ENCODE assay signal across 8 cellular contexts in genomic region chr14:88824314-88825077, GRCh38. TPM values are rescaled to one million over a fixed set of nuclear protein-coding genes. Genes with fewer than 3 reads are reported as not detected.
DNase-seq lines count a peak whose midpoint lies in the region; ATAC-seq and TF ChIP-seq lines count a peak whose summit lies in the region.

TTC8 (plus strand) TSS chr14:88824651; CDS start chr14:88824708, 57 bp downstream.

- H3K4me3 ChIP-seq in duodenal mucosa (ENCODE audit: low read depth in 1 of 2, low read length in 2 of 2) (peak within 1 kb of the TSS; percentile 93 to 96), right lobe of liver (peak within 1 kb of the TSS; percentile 71 to 90 (median 78))

- TF ChIP-seq CTCF in CD4-positive, alpha-beta T cell (IDR thresholded peaks at IDR 0.05), result no peak
- peak in 2 of 4 donors; percentile 5 to 13 for TF ChIP-seq CTCF in right lobe of liver (IDR thresholded peaks at IDR 0.05)

- POLR2A ChIA-PET in CD4-positive, alpha-beta T cell (lab: Charles Lee), result interaction anchor here (0.8 to 2.0 kb wide), 5 partner anchors 10 to 1558 kb away, joined by 3 to 20 read pairs (median 6); partner anchors contain the start of gene EML5
- POLR2A ChIA-PET in activated CD4-positive, alpha-beta memory T cell treated with anti-CD3 and anti-CD28 coated beads, Interleukin-2, amount 10 ng/mL, durations not matched to agents 7 days and 5 days (lab: Charles Lee), result interaction anchor here (1.0 to 2.5 kb wide), 4 partner anchors 14 to 264 kb away, joined by 3 to 20 read pairs (median 3); partner anchors contain the start of gene EML5

- CTCF ChIA-PET in CD4-positive, alpha-beta T cell (lab: Charles Lee), result interaction anchor here (1.3 kb wide), 1 partner anchor 14 kb away, joined by 4 read pairs; no protein-coding TSS in a partner anchor
- CTCF ChIA-PET in activated CD4-positive, alpha-beta memory T cell treated with anti-CD3 and anti-CD28 coated beads, Interleukin-2, amount 10 ng/mL, durations not matched to agents 7 days and 5 days (lab: Charles Lee), result interaction anchor here (0.9 to 1.5 kb wide), 7 partner anchors 10 to 263 kb away, joined by 3 to 9 read pairs (median 3); partner anchors contain the start of gene EML5

- H3K27me3 Mint-ChIP-seq in CD4-positive, alpha-beta T cell, result peaks cover 11% of the 10 kb centered on the region
- peaks cover 4% of the 10 kb centered on the region for H3K27me3 Mint-ChIP-seq in activated CD4-positive, alpha-beta memory T cell treated with anti-CD3 and anti-CD28 coated beads, Interleukin-2, amount 10 ng/mL, durations not matched to agents 7 days and 5 days

- peak; percentile 75 to 86 (median 79) for DNase-seq in CD4-positive, alpha-beta T cell
- DNase-seq in NCI-H82 treated with DMSO at 0.1 percent for 48 hours (lab: John Stamatoyannopoulos, UW; ENCODE audit: unreplicated experiment) (peak; percentile 80), right lobe of liver (peak; percentile 92 to 94 (median 92))
- DNase-seq in activated CD4-positive, alpha-beta memory T cell treated with anti-CD3 and anti-CD28 coated beads, Interleukin-2, amount 10 ng/mL, durations not matched to agents 7 days and 5 days, result peak; percentile 86
- DNase-seq in stimulated activated CD4-positive, alpha-beta T cell treated with anti-CD3 and anti-CD28 coated beads, Interleukin-4, amount 100 ng/mL, for 24 hours, result peak; percentile 84

- H3K9ac ChIP-seq in duodenal mucosa (ENCODE audit: low read depth in 1 of 2, low read length in 2 of 2), result peak within 1 kb of the TSS; percentile 70 to 90

- no peaks in the 10 kb centered on the region for H3K36me3 Mint-ChIP-seq in CD4-positive, alpha-beta T cell (ENCODE audit: low read depth)
- H3K36me3 Mint-ChIP-seq in activated CD4-positive, alpha-beta memory T cell treated with anti-CD3 and anti-CD28 coated beads, Interleukin-2, amount 10 ng/mL, durations not matched to agents 7 days and 5 days (ENCODE audit: low read depth), result no peaks in the 10 kb centered on the region

- H3K9me3 Mint-ChIP-seq in CD4-positive, alpha-beta T cell, result no peaks in the 10 kb centered on the region
- no peaks in the 10 kb centered on the region for H3K9me3 Mint-ChIP-seq in activated CD4-positive, alpha-beta memory T cell treated with anti-CD3 and anti-CD28 coated beads, Interleukin-2, amount 10 ng/mL, durations not matched to agents 7 days and 5 days

- WGBS in right lobe of liver (ENCODE audit: insufficient coverage, low coverage, low lambda C conversion rate, missing lambda C conversion rate), result 1% methylated on average over 16 of the region's 50 CpGs

- peaks cover 7% of the 10 kb centered on the region for H3K4me1 Mint-ChIP-seq in CD4-positive, alpha-beta T cell (ENCODE audit: low read depth)
- peaks cover 14% of the 10 kb centered on the region for H3K4me1 Mint-ChIP-seq in activated CD4-positive, alpha-beta memory T cell treated with anti-CD3 and anti-CD28 coated beads, Interleukin-2, amount 10 ng/mL, durations not matched to agents 7 days and 5 days

- H3K27ac ChIP-seq in CD4-positive, alpha-beta T cell (ENCODE audit: low read depth, low read length), result peak within 1 kb of the TSS; percentile 56
- peak within 1 kb of the TSS; percentile 86 for H3K27ac ChIP-seq in duodenal mucosa (ENCODE audit: low read depth, low read length)
- H3K27ac ChIP-seq in right lobe of liver, result peak within 1 kb of the TSS; percentile 88 to 94 (median 91)

- peak within 1 kb of the TSS; percentile 86 for H3K4me3 Mint-ChIP-seq in CD4-positive, alpha-beta T cell
- H3K4me3 Mint-ChIP-seq in activated CD4-positive, alpha-beta memory T cell treated with anti-CD3 and anti-CD28 coated beads, Interleukin-2, amount 10 ng/mL, durations not matched to agents 7 days and 5 days, result peak within 1 kb of the TSS; percentile 83

- H3K27me3 ChIP-seq in CD4-positive, alpha-beta T cell (ENCODE audit: control insufficient read depth, insufficient read depth, low read length), result no peaks in the 10 kb centered on the region
- H3K27me3 ChIP-seq in duodenal mucosa (ENCODE audit: control insufficient read depth in 1 of 2, insufficient read depth in 2 of 2, low read length in 2 of 2) (no peaks in the 10 kb centered on the region), right lobe of liver (no peaks in the 10 kb centered on the region)

- peak; percentile 73 for TF ChIP-seq POLR2A in right lobe of liver (IDR thresholded peaks at IDR 0.05)

- peak; percentile 96 for ATAC-seq in CD4-positive, alpha-beta T cell (ENCODE audit: poor library complexity)
- ATAC-seq in GM19452 (IDR thresholded peaks at IDR 0.05; ENCODE audit: unreplicated experiment) (peak; percentile 98), HG03575 (IDR thresholded peaks at IDR 0.05; ENCODE audit: extremely low read depth, insufficient number of reproducible peaks, low FRiP score, unreplicated experiment) (peak; percentile 92), right lobe of liver (peak; percentile 97 to 98 (median 98))

- no peaks in the 10 kb centered on the region for H3K9me3 ChIP-seq in CD4-positive, alpha-beta T cell (ENCODE audit: control insufficient read depth, low read length)
- H3K9me3 ChIP-seq in duodenal mucosa (ENCODE audit: control insufficient read depth in 1 of 2, low read length in 2 of 2) (no peaks in the 10 kb centered on the region), right lobe of liver (no peaks in the 10 kb centered on the region)

- H3K4me1 ChIP-seq in duodenal mucosa (ENCODE audit: control insufficient read depth in 1 of 2, insufficient read depth in 2 of 2, low read length in 2 of 2) (peaks cover 0 to 10% of the 10 kb centered on the region in 2 donors), right lobe of liver (peaks cover 0 to 21% (median 3%) of the 10 kb centered on the region in 4 donors)

- peak within 1 kb of the TSS; percentile 96 for H3K27ac Mint-ChIP-seq in CD4-positive, alpha-beta T cell
- peak within 1 kb of the TSS; percentile 89 for H3K27ac Mint-ChIP-seq in activated CD4-positive, alpha-beta memory T cell treated with anti-CD3 and anti-CD28 coated beads, Interleukin-2, amount 10 ng/mL, durations not matched to agents 7 days and 5 days

- H3K36me3 ChIP-seq in duodenal mucosa (ENCODE audit: control insufficient read depth in 1 of 2, insufficient read depth in 2 of 2, low read length in 2 of 2), result no peaks in the 10 kb centered on the region
- no peaks in the 10 kb centered on the region for H3K36me3 ChIP-seq in right lobe of liver

- intact Hi-C loops in CD4-positive, alpha-beta T cell (cut with DNase I, micrococcal nuclease), result loop anchor here (2.0 to 10.0 kb wide), 4 partner anchors 34 to 1130 kb away; partner anchors contain the start of genes EFCAB11 (in 1 of the 2), FOXN3 (in 1 of the 2), PTPN21 (in 1 of the 2) and TDP1 (in 1 of the 2)
- intact Hi-C loops in right lobe of liver (cut with DNase I), result no loop called here

RNA-seq across cellular contexts. Expression of gene TTC8, which starts in this region (rescaled TPM):
- 1 to 10 TPM; 1.6 to 2.1 TPM for total RNA-seq in CD4-positive, alpha-beta T cell
- 1 to 10 TPM; 1.8 to 2.3 TPM for total RNA-seq in activated CD4-positive, alpha-beta memory T cell treated with anti-CD3 and anti-CD28 coated beads, Interleukin-2, amount 10 ng/mL, durations not matched to agents 7 days and 5 days
- 10 to 100 TPM in 4 of 6 experiments, 1 to 10 TPM in 2; 6.9 to 25.0 (median 11.1) TPM for total RNA-seq in right lobe of liver

Comparison
In these comparisons a context has a peak if more than half of its experiments do, and no peak if none do; other contexts are left out.
1. Peak in every context shown above with its lines: DNase-seq, ATAC-seq, H3K4me3 ChIP-seq and H3K27ac ChIP-seq.
2. intact Hi-C loops: an anchor here in CD4-positive, alpha-beta T cell (2.0 to 10.0 kb wide); none called in right lobe of liver.